In the genomic region with DNA sequence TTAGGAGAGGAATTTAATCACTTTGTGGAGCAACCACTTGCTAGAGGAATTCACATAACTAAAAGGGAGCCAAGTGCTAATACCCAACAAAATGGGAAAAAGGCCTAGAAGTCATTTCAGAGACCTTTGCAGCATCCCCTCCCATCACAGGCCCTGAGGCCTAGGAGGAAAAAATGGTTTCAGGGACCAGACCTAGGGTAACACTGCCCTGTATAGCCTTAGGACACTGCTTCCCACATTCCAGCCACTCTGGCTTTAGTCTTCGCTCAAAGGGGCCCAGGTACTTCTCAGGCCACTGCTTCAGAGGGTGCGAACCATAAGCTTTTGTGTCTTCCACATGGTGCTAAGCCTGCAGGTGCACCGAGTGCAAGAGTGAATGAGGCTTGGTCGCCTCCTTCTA, we compare ENCODE assay signal across 34 cellular contexts. TPM values are rescaled to one million over a fixed set of nuclear protein-coding genes. Genes with fewer than 3 reads are reported as not detected.
"Had no signal": no experiment of that assay in that cellular context is flagged by ENCODE, and none has a peak within 500 bp of the region (broad histone marks: within the 10 kb centered on the region; RNA-seq: fewer than 3 reads in every experiment).

No MANE protein-coding gene starts in this region.

- H3K36me3 Mint-ChIP-seq: stimulated activated effector memory CD8-positive, alpha-beta T cell treated with anti-CD3 and anti-CD28 coated beads, Interleukin-12 subunit alpha, Interleukin-12 subunit beta, amount 100 ng/mL, for 72 hours; stimulated activated memory B cell treated with anti-CD40 and anti-IgM and Interleukin-4, amounts not matched to agents 10 μg/mL and 1 μg/mL and 100 μg/mL, for 72 hours; stimulated activated naive B cell treated with anti-CD40 and anti-IgM and Interleukin-4, amounts not matched to agents 10 μg/mL and 1 μg/mL and 100 μg/mL, for 72 hours; type B pancreatic cell had no signal

- FAIRE-seq: urothelium cell line had no signal

- H3K36me3 ChIP-seq: stomach, suprapubic skin, thoracic aorta, thyroid gland, tibial artery, tibial nerve, transverse colon, upper lobe of left lung, upper lobe of right lung, uterus, vagina had no signal

- H3K4me3 Mint-ChIP-seq: stimulated activated effector memory CD8-positive, alpha-beta T cell treated with anti-CD3 and anti-CD28 coated beads, Interleukin-12 subunit alpha, Interleukin-12 subunit beta, amount 100 ng/mL, for 72 hours; stimulated activated memory B cell treated with anti-CD40 and anti-IgM and Interleukin-4, amounts not matched to agents 10 μg/mL and 1 μg/mL and 100 μg/mL, for 72 hours; stimulated activated naive B cell treated with anti-CD40 and anti-IgM and Interleukin-4, amounts not matched to agents 10 μg/mL and 1 μg/mL and 100 μg/mL, for 72 hours; stimulated activated naive CD8-positive, alpha-beta T cell treated with anti-CD3 and anti-CD28 coated beads, Interleukin-15, amount 100 ng/mL, for 72 hours; stimulated activated naive CD8-positive, alpha-beta T cell treated with anti-CD3 and anti-CD28 coated beads, Interleukin-15, Interleukin-2, amounts not matched to agents 100 ng/mL and 50 ng/mL, for 24 hours; type B pancreatic cell had no signal

- H3K4me1 Mint-ChIP-seq: stimulated activated effector memory CD8-positive, alpha-beta T cell treated with anti-CD3 and anti-CD28 coated beads, Interleukin-12 subunit alpha, Interleukin-12 subunit beta, amount 100 ng/mL, for 72 hours; stimulated activated memory B cell treated with anti-CD40 and anti-IgM and Interleukin-4, amounts not matched to agents 10 μg/mL and 1 μg/mL and 100 μg/mL, for 72 hours; stimulated activated naive B cell treated with anti-CD40 and anti-IgM and Interleukin-4, amounts not matched to agents 10 μg/mL and 1 μg/mL and 100 μg/mL, for 72 hours; stimulated activated naive CD8-positive, alpha-beta T cell treated with anti-CD3 and anti-CD28 coated beads, Interleukin-15, amount 100 ng/mL, for 72 hours had no signal

- H3K27ac ChIP-seq: stomach, suprapubic skin, testis, thoracic aorta, thyroid gland, tibial artery, tibial nerve, transverse colon, upper lobe of left lung, upper lobe of right lung, uterus, vagina had no signal

- H3K27ac Mint-ChIP-seq: stimulated activated effector memory CD8-positive, alpha-beta T cell treated with anti-CD3 and anti-CD28 coated beads, Interleukin-12 subunit alpha, Interleukin-12 subunit beta, amount 100 ng/mL, for 72 hours; stimulated activated memory B cell treated with anti-CD40 and anti-IgM and Interleukin-4, amounts not matched to agents 10 μg/mL and 1 μg/mL and 100 μg/mL, for 72 hours; stimulated activated naive B cell treated with anti-CD40 and anti-IgM and Interleukin-4, amounts not matched to agents 10 μg/mL and 1 μg/mL and 100 μg/mL, for 72 hours; stimulated activated naive CD8-positive, alpha-beta T cell treated with anti-CD3 and anti-CD28 coated beads, Interleukin-15, amount 100 ng/mL, for 72 hours; stimulated activated naive CD8-positive, alpha-beta T cell treated with anti-CD3 and anti-CD28 coated beads, Interleukin-15, Interleukin-2, amounts not matched to agents 100 ng/mL and 50 ng/mL, for 24 hours; type B pancreatic cell had no signal

- H3K9me3 ChIP-seq: suprapubic skin, testis, thoracic aorta, thyroid gland, tibial artery, transverse colon, upper lobe of right lung, uterus, vagina had no signal

- H3K9me3 Mint-ChIP-seq: stimulated activated effector memory CD8-positive, alpha-beta T cell treated with anti-CD3 and anti-CD28 coated beads, Interleukin-12 subunit alpha, Interleukin-12 subunit beta, amount 100 ng/mL, for 72 hours; stimulated activated naive CD8-positive, alpha-beta T cell treated with anti-CD3 and anti-CD28 coated beads, Interleukin-15, Interleukin-2, amounts not matched to agents 100 ng/mL and 50 ng/mL, for 24 hours; type B pancreatic cell had no signal

- DNase-seq: stimulated activated CD4-positive, alpha-beta T cell treated with anti-CD3 and anti-CD28 coated beads, Interleukin-2, amount 100 ng/mL, for 48 hours; stimulated activated CD4-positive, alpha-beta T cell treated with anti-CD3 and anti-CD28 coated beads, Interleukin-4, amount 100 ng/mL, for 1 hour; stimulated activated CD4-positive, alpha-beta T cell treated with anti-CD3 and anti-CD28 coated beads, Interleukin-4, amount 100 ng/mL, for 24 hours; stimulated activated CD4-positive, alpha-beta T cell treated with anti-CD3 and anti-CD28 coated beads, Interleukin-4, amount 100 ng/mL, for 4 hours; stimulated activated CD8-positive, alpha-beta memory T cell treated with anti-CD3 and anti-CD28 coated beads, Interleukin-4, amount 100 ng/mL, for 48 hours; stimulated activated naive B cell treated with anti-CD40 and anti-IgM and Interleukin-4, amounts not matched to agents 10 μg/mL and 1 μg/mL and 100 μg/mL, for 72 hours; stimulated activated naive CD4-positive, alpha-beta T cell; stimulated activated naive CD4-positive, alpha-beta T cell treated with Interleukin-2 at 50 U/mL for 16 hours; stimulated activated naive CD8-positive, alpha-beta T cell treated with anti-CD3 and anti-CD28 coated beads, Interleukin-15, amount 100 ng/mL, for 72 hours; stimulated activated naive CD8-positive, alpha-beta T cell treated with anti-CD3 and anti-CD28 coated beads, Interleukin-15, Interleukin-2, amounts not matched to agents 100 U/mL and 50 U/mL, for 24 hours; stomach; substantia nigra; testis; thyroid gland; tibial artery; transverse colon; trophoblast cell; upper lobe of left lung; upper lobe of right lung; uterus had no signal

- H3K27me3 ChIP-seq: stomach, suprapubic skin, testis, thyroid gland, tibial artery, tibial nerve, transverse colon, upper lobe of left lung, upper lobe of right lung, uterus, vagina had no signal

- ATAC-seq: stimulated activated effector memory CD8-positive, alpha-beta T cell treated with anti-CD3 and anti-CD28 coated beads, Interleukin-12 subunit alpha, Interleukin-12 subunit beta, amount 100 ng/mL, for 72 hours; stimulated activated memory B cell treated with anti-CD40 and anti-IgM and Interleukin-4, amounts not matched to agents 10 μg/mL and 1 μg/mL and 100 μg/mL, for 72 hours; stimulated activated naive B cell treated with anti-CD40 and anti-IgM and Interleukin-4, amounts not matched to agents 10 μg/mL and 1 μg/mL and 100 μg/mL, for 72 hours; stimulated activated naive CD8-positive, alpha-beta T cell treated with anti-CD3 and anti-CD28 coated beads, Interleukin-15, amount 100 ng/mL, for 72 hours; stimulated activated naive CD8-positive, alpha-beta T cell treated with anti-CD3 and anti-CD28 coated beads, Interleukin-15, Interleukin-2, amounts not matched to agents 100 U/mL and 50 U/mL, for 24 hours; upper lobe of right lung had no signal

- H3K4me3 ChIP-seq: stomach, suprapubic skin, testis, thoracic aorta, thyroid gland, tibial artery, tibial nerve, transverse colon, upper lobe of left lung, upper lobe of right lung, uterus, vagina had no signal

- H3K4me1 ChIP-seq: stomach, suprapubic skin, testis, thyroid gland, tibial artery, tibial nerve, transverse colon, upper lobe of left lung, upper lobe of right lung, uterus, vagina had no signal

- H3K27me3 Mint-ChIP-seq: stimulated activated memory B cell treated with anti-CD40 and anti-IgM and Interleukin-4, amounts not matched to agents 10 μg/mL and 1 μg/mL and 100 μg/mL, for 72 hours; stimulated activated naive B cell treated with anti-CD40 and anti-IgM and Interleukin-4, amounts not matched to agents 10 μg/mL and 1 μg/mL and 100 μg/mL, for 72 hours; stimulated activated naive CD8-positive, alpha-beta T cell treated with anti-CD3 and anti-CD28 coated beads, Interleukin-15, amount 100 ng/mL, for 72 hours; stimulated activated naive CD8-positive, alpha-beta T cell treated with anti-CD3 and anti-CD28 coated beads, Interleukin-15, Interleukin-2, amounts not matched to agents 100 ng/mL and 50 ng/mL, for 24 hours; type B pancreatic cell had no signal

RNA-seq across cellular contexts. Expression of a gene that starts 19.1 kb away (rescaled TPM):
- total RNA-seq: stomach, subcutaneous adipose tissue, suprapubic skin, temporal lobe, thoracic aorta, thyroid gland, tibial nerve, transverse colon, upper lobe of left lung, upper lobe of right lung, ureter, urinary bladder, uterus, vagina had no signal
- polyA plus RNA-seq: stomach, thymus, urinary bladder had no signal
